Comparison of ENCODE assay signal across 14 cellular contexts in the genomic region with DNA sequence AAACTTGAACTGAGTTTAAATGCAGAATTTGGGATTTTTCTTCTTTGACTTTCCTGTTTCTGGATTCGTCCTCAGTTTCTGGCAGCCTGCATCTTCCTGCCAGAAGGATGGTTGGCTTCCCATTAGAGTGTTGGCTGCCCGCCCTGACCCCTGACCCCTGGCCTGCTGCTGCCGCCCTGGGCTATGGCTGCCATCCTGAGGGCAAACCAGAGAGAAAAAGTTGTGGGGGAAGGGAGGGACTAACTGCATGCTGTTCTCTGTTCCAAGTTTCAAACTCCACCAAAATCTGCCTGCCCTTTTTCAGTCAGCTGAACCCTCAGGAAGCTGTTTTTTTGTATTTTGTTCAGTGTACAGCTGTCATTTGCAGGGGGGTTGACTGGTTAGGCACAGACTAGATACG. TPM values are rescaled to one million over a fixed set of nuclear protein-coding genes. Genes with fewer than 3 reads are reported as not detected.
DNase-seq lines count a peak whose midpoint lies in the region; ATAC-seq and TF ChIP-seq lines count a peak whose summit lies in the region.
"Had no signal": no experiment of that assay in that cellular context is flagged by ENCODE, and none has a peak within 500 bp of the region (broad histone marks: within the 10 kb centered on the region; RNA-seq: fewer than 3 reads in every experiment).

No MANE protein-coding gene starts in this region.

- peak; percentile 35 for DNase-seq in ELF-1 (ENCODE audit: low read depth, low spot score)
- peak; percentile 58 for DNase-seq in cerebellum (ENCODE audit: low spot score)
- peak; percentile 78 for DNase-seq in Right ventricle myocardium superior
- DNase-seq in ovary = peak; percentile 49 to 87 (median 73)
- DNase-seq in activated CD8-positive, alpha-beta memory T cell treated with anti-CD3 and anti-CD28 coated beads, Interleukin-2, amount 50 U/mL, for 4 hours = no peak
- DNase-seq: activated CD8-positive, alpha-beta T cell treated with anti-CD3 and anti-CD28 coated beads, Interleukin-2, amount 10 ng/mL, durations not matched to agents 7 days and 5 days; activated naive CD4-positive, alpha-beta T cell treated with anti-CD3 and anti-CD28 coated beads for 36 hours; DMS79; MV-4-11; NCI-H345 had no signal

- WGBS in ovary, 3 donors = 8 to 16% (median 15%) methylated on average over 4 of the region's 4 CpGs

- intact Hi-C loops in Right ventricle myocardium superior (cut with DNase I) (no loop called here), ovary (cut with DNase I) (no loop called here)

- no peaks in the 10 kb centered on the region for H3K36me3 ChIP-seq in ovary

- TF ChIP-seq CTCF in ovary (IDR thresholded peaks at IDR 0.05) = no peak

- no peak for TF ChIP-seq EP300 in ovary (IDR thresholded peaks at IDR 0.05)

- peak overlapping the region in 1 of 2 donors; percentile 16 for H3K27ac ChIP-seq in ovary

- H3K9me3 ChIP-seq in ovary = no peaks in the 10 kb centered on the region

- ATAC-seq in Right ventricle myocardium superior (ENCODE audit: poor library complexity) = no peak
- ATAC-seq in GM21515 (IDR thresholded peaks at IDR 0.05; ENCODE audit: unreplicated experiment) = no peak
- ATAC-seq in GM21717 (IDR thresholded peaks at IDR 0.05; ENCODE audit: unreplicated experiment) = no peak
- no peak for ATAC-seq in HG02870 (IDR thresholded peaks at IDR 0.05; ENCODE audit: unreplicated experiment)
- ATAC-seq: activated CD8-positive, alpha-beta T cell treated with anti-CD3 and anti-CD28 coated beads, Interleukin-2, amount 10 ng/mL, durations not matched to agents 7 days and 5 days; GM12878 had no signal

- no peak for TF ChIP-seq POLR2A in ovary (IDR thresholded peaks at IDR 0.05)

- H3K27me3 ChIP-seq in ovary = no peaks in the 10 kb centered on the region

- no peak overlapping the region for H3K4me3 ChIP-seq in ovary
- H3K4me3 ChIP-seq: GM12878 had no signal

- peaks cover 5% of the 10 kb centered on the region for H3K4me1 ChIP-seq in ovary (ENCODE audit: insufficient read depth)

RNA-seq across cellular contexts. Expression of a gene that starts 48.4 kb away (rescaled TPM):
- total RNA-seq in cerebellum (17.7 TPM), Right ventricle myocardium superior (15.8 TPM), ovary (10 to 100 TPM in 6 of 7 donors, 1 to 10 TPM in 1; 9.5 to 16.4 (median 14.1) TPM)
- polyA plus RNA-seq in ovary = 10 to 100 TPM in 1 of 2 donors, 1 to 10 TPM in 1; 8.0 to 19.0 TPM
